Comparison of ENCODE assay signal across 25 cellular contexts in the genomic region with DNA sequence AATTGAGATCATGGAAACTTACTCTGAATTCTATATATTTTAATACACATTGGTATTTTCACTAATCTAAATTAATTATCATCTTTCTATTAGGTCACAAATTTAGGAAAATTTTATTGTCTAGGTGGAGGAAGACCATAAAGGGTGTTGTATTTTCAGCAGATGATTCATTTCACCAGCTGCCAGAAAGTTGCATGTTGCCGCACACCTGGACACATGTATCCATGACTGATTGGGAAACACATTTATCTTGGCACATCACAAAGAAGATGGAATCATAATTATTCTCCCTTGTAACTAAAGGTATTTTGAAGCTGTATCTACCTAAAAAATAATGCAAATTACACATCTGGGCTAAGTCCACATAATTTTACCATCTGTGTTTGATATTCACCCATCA.
"Had no signal": no experiment of that assay in that cellular context is flagged by ENCODE, and none has a peak within 500 bp of the region (broad histone marks: within the 10 kb centered on the region; RNA-seq: fewer than 3 reads in every experiment).

No MANE protein-coding gene starts in this region.

- H3K9me3 ChIP-seq: esophagus muscularis mucosa, lower lobe of right lung, ovary, psoas muscle, stomach, thyroid gland, vagina had no signal

- DNase-seq: effector memory CD4-positive, alpha-beta T cell; foreskin melanocyte; glutamatergic neuron; heart right ventricle; hippocampal formation; kidney glomerular epithelial cell; left ventricle myocardium superior; lower lobe of right lung; natural killer cell; occipital lobe; ovary; posterior cingulate gyrus; psoas muscle; right cardiac atrium; sigmoid colon; stimulated activated CD4-positive, alpha-beta T cell treated with anti-CD3 and anti-CD28 coated beads, Interleukin-2, amount 100 ng/mL, for 24 hours; stimulated activated CD4-positive, alpha-beta T cell treated with anti-CD3 and anti-CD28 coated beads, Interleukin-4, amount 100 ng/mL, for 24 hours; stimulated activated naive CD4-positive, alpha-beta T cell treated with Interleukin-2 at 50 U/mL for 16 hours; stomach; thyroid gland had no signal

- H3K4me3 ChIP-seq: esophagus muscularis mucosa, heart right ventricle, lower lobe of right lung, ovary, psoas muscle, sigmoid colon, stomach, thyroid gland, vagina had no signal

- H3K27me3 ChIP-seq: esophagus muscularis mucosa, heart right ventricle, ovary, sigmoid colon, stomach, thyroid gland, vagina had no signal

- H3K36me3 ChIP-seq: esophagus muscularis mucosa, heart right ventricle, lower lobe of right lung, ovary, sigmoid colon, stomach, thyroid gland, vagina had no signal

- ATAC-seq: heart right ventricle; left ventricle myocardium superior; lower lobe of right lung; natural killer cell; psoas muscle; right cardiac atrium; stimulated activated effector memory CD8-positive, alpha-beta T cell treated with anti-CD3 and anti-CD28 coated beads, Interleukin-12 subunit alpha, Interleukin-12 subunit beta, amount 100 ng/mL, for 72 hours had no signal

- H3K4me1 ChIP-seq: lower lobe of right lung, psoas muscle, sigmoid colon, thyroid gland, vagina had no signal

- FAIRE-seq: colon, islet of Langerhans had no signal

- H3K27ac ChIP-seq: esophagus muscularis mucosa, heart right ventricle, lower lobe of right lung, ovary, psoas muscle, sigmoid colon, stomach, thyroid gland, vagina had no signal
